8 cellular contexts compared by ENCODE assay signal in the genomic region with DNA sequence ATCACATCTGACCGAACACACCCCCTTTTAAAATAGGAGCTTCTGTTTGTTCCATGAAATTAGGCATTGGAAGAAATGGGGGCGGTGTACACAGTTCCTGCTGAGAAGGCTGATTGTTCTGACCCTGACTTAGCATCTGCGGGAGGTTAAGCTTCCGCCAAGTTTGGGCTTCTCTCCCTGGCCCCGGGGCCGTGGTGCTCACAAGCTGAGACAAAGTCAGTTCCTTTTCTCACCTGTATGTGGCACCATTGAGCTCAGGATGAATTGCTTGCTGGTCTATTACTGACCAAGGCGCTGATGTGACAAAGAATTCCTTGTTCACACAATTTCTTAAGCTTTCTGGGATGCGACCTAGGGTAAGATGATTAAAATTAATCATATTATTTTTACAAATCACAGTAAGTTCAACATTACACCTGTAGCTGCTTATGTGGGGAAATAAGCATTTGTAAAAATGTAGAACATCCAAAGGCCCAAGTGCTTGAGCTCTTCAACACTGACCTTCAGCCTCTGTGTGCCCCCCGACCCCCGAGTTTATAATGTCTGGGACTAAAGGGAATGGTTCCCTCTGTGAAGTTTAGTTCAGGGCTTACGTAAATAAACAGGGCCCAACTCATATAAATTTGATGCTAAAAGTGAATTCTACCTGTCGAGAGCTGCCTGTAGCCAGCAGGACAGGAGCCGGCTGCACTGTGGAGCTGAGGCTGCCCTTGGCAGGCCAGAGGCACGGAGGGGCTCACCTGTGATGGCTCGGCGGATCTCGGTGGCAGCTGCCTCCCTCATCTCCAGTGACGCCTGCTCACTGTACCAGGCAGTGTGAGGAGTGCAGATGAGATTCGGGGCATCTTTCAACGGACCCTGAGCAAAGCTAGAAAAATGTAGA. TPM values are rescaled to one million over a fixed set of nuclear protein-coding genes. Genes with fewer than 3 reads are reported as not detected.
DNase-seq lines count a peak whose midpoint lies in the region; ATAC-seq and TF ChIP-seq lines count a peak whose summit lies in the region.

No MANE protein-coding gene starts in this region.

- H3K4me3 ChIP-seq in AG10803 (ENCODE audit: low read length): no peak overlapping the region
- no peak overlapping the region for H3K4me3 ChIP-seq in GM12865 (ENCODE audit: low read depth, low read length)

- DNase-seq in AG10803 (ENCODE audit: low read depth) (peak; percentile 74), GM12865 (ENCODE audit: low read depth) (peak; percentile 42), KG1 (lab: John Stamatoyannopoulos, UW) (peak; percentile 6), T1000 (lab: John Stamatoyannopoulos, UW) (peak; percentile 7), fibroblast of peridontal ligament (ENCODE audit: extremely low read depth) (peak; percentile 78)
- DNase-seq in natural killer cell treated with Interleukin-12 subunit alpha and Interleukin-12 subunit beta and Interleukin-15 and Interleukin-18, amount 100 ng/mL, for 72 hours (ENCODE audit: low spot score): no peak
- no peak for DNase-seq in effector CD4-positive, alpha-beta T cell

- H3K36me3 Mint-ChIP-seq in natural killer cell treated with Interleukin-12 subunit alpha and Interleukin-12 subunit beta and Interleukin-15 and Interleukin-18, amount 100 ng/mL, for 72 hours: peaks cover 6% of the 10 kb centered on the region

- H3K4me1 Mint-ChIP-seq in natural killer cell treated with Interleukin-12 subunit alpha and Interleukin-12 subunit beta and Interleukin-15 and Interleukin-18, amount 100 ng/mL, for 72 hours (ENCODE audit: low read depth in 2 of 2): peaks cover 6 to 8% of the 10 kb centered on the region in 2 donors

- ATAC-seq in natural killer cell treated with Interleukin-12 subunit alpha and Interleukin-12 subunit beta and Interleukin-15 and Interleukin-18, amount 100 ng/mL, for 72 hours: peak; percentile 51 to 69
- ATAC-seq in GM21423 (IDR thresholded peaks at IDR 0.05; ENCODE audit: unreplicated experiment): no peak

- no peak overlapping the region for H3K4me3 Mint-ChIP-seq in natural killer cell treated with Interleukin-12 subunit alpha and Interleukin-12 subunit beta and Interleukin-15 and Interleukin-18, amount 100 ng/mL, for 72 hours

- H3K27ac Mint-ChIP-seq in natural killer cell treated with Interleukin-12 subunit alpha and Interleukin-12 subunit beta and Interleukin-15 and Interleukin-18, amount 100 ng/mL, for 72 hours: no peak overlapping the region

- TF ChIP-seq CTCF in AG10803 (conservative IDR thresholded peaks at IDR 0.05; ENCODE audit: low read length): peak; percentile 66
- TF ChIP-seq CTCF in GM12865 (IDR thresholded peaks at IDR 0.05; ENCODE audit: insufficient read depth, low read depth, low read length, missing control alignments): peak; percentile 37

- no peaks in the 10 kb centered on the region for H3K27me3 Mint-ChIP-seq in natural killer cell treated with Interleukin-12 subunit alpha and Interleukin-12 subunit beta and Interleukin-15 and Interleukin-18, amount 100 ng/mL, for 72 hours

- no peaks in the 10 kb centered on the region for H3K9me3 Mint-ChIP-seq in natural killer cell treated with Interleukin-12 subunit alpha and Interleukin-12 subunit beta and Interleukin-15 and Interleukin-18, amount 100 ng/mL, for 72 hours

RNA-seq across cellular contexts. Expression of a gene that starts 50.8 kb away (rescaled TPM):
- 10 to 100 TPM; 13.0 to 16.6 TPM for total RNA-seq in natural killer cell treated with Interleukin-12 subunit alpha and Interleukin-12 subunit beta and Interleukin-15 and Interleukin-18, amount 100 ng/mL, for 72 hours

Comparison
In these comparisons a context has a peak if more than half of its experiments do, and no peak if none do; other contexts are left out.
1. DNase-seq: peak in AG10803 (single experiment), GM12865 (single experiment), KG1 (single experiment), T1000 (single experiment) and fibroblast of peridontal ligament (single experiment); none in natural killer cell treated with Interleukin-12 subunit alpha and Interleukin-12 subunit beta and Interleukin-15 and Interleukin-18, amount 100 ng/mL, for 72 hours (single experiment) and effector CD4-positive, alpha-beta T cell (single experiment).